ENCODE assay signal across 1 cellular context in the genomic region with DNA sequence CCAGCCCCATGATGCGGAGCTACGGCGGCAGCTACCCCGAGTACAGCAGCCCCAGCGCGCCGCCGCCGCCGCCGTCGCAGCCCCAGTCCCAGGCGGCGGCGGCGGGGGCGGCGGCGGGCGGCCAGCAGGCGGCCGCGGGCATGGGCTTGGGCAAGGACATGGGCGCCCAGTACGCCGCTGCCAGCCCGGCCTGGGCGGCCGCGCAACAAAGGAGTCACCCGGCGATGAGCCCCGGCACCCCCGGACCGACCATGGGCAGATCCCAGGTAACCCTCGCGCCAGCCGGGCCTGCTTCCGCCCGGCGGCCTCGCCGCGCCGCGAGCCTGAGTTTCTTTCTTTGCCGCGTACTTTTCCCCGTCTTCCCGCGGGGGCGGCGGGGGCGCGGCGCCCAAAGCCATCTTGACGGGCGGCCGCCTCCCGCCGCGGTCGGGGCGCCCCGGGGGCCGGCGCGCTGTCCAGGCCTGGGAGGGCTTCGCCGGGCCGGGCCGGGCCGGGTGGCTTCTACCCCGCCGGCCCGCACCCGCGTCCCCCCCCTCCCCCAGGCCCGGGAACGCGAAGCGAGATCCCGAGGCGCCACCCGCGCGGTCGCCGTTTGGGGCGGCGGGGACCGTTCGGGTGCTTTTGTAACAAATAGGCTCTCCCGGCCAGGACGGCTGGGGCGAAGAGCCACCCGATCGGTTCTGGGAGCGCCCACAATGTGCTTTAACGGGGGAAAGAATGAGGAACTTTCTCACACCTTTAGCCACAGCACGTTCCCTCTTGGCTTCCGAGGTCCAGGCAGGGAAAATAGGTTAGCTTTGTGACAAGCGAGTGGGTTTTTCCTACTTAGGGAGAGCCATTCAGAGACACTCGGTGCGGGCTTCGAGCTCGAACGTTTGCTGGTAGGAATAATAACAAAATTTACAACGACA.
TF ChIP-seq lines count a peak whose summit lies in the region.

No MANE protein-coding gene starts in this region.

TF ChIP-seq in HEK293, 187 proteins besides CTCF, POLR2A, EP300 and RAD21 (continued from another document):
- TF ChIP-seq PRDM10 (tag by site-specific recombination; IDR thresholded peaks at IDR 0.05) (peak; percentile 72), ZNF558 (tag by site-specific recombination; IDR thresholded peaks at IDR 0.05) (no peak), ZFHX2 (tag by site-specific recombination; conservative IDR thresholded peaks at IDR 0.05) (peak; percentile 52), ZNF10 (tag by site-specific recombination; IDR thresholded peaks at IDR 0.05) (no peak), ZNF24 (tag by site-specific recombination; IDR thresholded peaks at IDR 0.05) (no peak), YY1 (tag by site-specific recombination; IDR thresholded peaks at IDR 0.05) (0 out of 2 replicates have a peak, but pooled peaks have one; percentile 30), ZNF335 (tag by site-specific recombination; conservative IDR thresholded peaks at IDR 0.05) (peak; percentile 44), ZNF311 (tag by site-specific recombination; IDR thresholded peaks at IDR 0.05; ENCODE audit: borderline replicate concordance) (no peak), ZNF133 (tag by site-specific recombination; IDR thresholded peaks at IDR 0.05) (no peak), ZBTB20 (tag by site-specific recombination; IDR thresholded peaks at IDR 0.05) (peak; percentile 75), ZNF146 (tag by site-specific recombination; IDR thresholded peaks at IDR 0.05) (peak; percentile 29; the same call in 1 of the 2 replicates), ZBTB8A (tag by site-specific recombination; IDR thresholded peaks at IDR 0.05) (peak; percentile 81), ZBTB48 (tag by site-specific recombination; IDR thresholded peaks at IDR 0.05) (no peak), ZNF140 (tag by site-specific recombination; IDR thresholded peaks at IDR 0.05) (no peak), ZNF391 (tag by site-specific recombination; IDR thresholded peaks at IDR 0.05; ENCODE audit: borderline replicate concordance, low read depth) (no peak), ZNF2 (tag by site-specific recombination; IDR thresholded peaks at IDR 0.05) (0 out of 2 replicates have a peak, but pooled peaks have one; percentile 13), ZNF623 (tag by site-specific recombination; IDR thresholded peaks at IDR 0.05) (no peak), ZNF350 (tag by site-specific recombination; IDR thresholded peaks at IDR 0.05) (no peak), ZNF121 (tag by site-specific recombination; IDR thresholded peaks at IDR 0.05) (no peak)
- TF ChIP-seq, protein P1, sequence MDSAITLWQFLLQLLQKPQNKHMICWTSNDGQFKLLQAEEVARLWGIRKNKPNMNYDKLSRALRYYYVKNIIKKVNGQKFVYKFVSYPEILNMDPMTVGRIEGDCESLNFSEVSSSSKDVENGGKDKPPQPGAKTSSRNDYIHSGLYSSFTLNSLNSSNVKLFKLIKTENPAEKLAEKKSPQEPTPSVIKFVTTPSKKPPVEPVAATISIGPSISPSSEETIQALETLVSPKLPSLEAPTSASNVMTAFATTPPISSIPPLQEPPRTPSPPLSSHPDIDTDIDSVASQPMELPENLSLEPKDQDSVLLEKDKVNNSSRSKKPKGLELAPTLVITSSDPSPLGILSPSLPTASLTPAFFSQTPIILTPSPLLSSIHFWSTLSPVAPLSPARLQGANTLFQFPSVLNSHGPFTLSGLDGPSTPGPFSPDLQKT (IDR thresholded peaks at IDR 0.05; ENCODE audit: borderline replicate concordance, low read depth, low read length): no peak
- TF ChIP-seq, protein P2, sequence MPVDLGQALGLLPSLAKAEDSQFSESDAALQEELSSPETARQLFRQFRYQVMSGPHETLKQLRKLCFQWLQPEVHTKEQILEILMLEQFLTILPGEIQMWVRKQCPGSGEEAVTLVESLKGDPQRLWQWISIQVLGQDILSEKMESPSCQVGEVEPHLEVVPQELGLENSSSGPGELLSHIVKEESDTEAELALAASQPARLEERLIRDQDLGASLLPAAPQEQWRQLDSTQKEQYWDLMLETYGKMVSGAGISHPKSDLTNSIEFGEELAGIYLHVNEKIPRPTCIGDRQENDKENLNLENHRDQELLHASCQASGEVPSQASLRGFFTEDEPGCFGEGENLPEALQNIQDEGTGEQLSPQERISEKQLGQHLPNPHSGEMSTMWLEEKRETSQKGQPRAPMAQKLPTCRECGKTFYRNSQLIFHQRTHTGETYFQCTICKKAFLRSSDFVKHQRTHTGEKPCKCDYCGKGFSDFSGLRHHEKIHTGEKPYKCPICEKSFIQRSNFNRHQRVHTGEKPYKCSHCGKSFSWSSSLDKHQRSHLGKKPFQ (tag by site-specific recombination; IDR thresholded peaks at IDR 0.05): no peak
- TF ChIP-seq, protein P3, sequence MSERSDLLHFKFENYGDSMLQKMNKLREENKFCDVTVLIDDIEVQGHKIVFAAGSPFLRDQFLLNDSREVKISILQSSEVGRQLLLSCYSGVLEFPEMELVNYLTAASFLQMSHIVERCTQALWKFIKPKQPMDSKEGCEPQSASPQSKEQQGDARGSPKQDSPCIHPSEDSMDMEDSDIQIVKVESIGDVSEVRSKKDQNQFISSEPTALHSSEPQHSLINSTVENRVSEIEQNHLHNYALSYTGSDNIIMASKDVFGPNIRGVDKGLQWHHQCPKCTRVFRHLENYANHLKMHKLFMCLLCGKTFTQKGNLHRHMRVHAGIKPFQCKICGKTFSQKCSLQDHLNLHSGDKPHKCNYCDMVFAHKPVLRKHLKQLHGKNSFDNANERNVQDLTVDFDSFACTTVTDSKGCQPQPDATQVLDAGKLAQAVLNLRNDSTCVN (tag by site-specific recombination; optimal IDR thresholded peaks at IDR 0.05): peak; percentile 77
- TF ChIP-seq, protein P4, sequence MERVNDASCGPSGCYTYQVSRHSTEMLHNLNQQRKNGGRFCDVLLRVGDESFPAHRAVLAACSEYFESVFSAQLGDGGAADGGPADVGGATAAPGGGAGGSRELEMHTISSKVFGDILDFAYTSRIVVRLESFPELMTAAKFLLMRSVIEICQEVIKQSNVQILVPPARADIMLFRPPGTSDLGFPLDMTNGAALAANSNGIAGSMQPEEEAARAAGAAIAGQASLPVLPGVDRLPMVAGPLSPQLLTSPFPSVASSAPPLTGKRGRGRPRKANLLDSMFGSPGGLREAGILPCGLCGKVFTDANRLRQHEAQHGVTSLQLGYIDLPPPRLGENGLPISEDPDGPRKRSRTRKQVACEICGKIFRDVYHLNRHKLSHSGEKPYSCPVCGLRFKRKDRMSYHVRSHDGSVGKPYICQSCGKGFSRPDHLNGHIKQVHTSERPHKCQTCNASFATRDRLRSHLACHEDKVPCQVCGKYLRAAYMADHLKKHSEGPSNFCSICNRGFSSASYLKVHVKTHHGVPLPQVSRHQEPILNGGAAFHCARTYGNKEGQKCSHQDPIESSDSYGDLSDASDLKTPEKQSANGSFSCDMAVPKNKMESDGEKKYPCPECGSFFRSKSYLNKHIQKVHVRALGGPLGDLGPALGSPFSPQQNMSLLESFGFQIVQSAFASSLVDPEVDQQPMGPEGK (tag by site-specific recombination; IDR thresholded peaks at IDR 0.05): peak; percentile 53; the same call in 1 of the 2 replicates
